Comparison of ENCODE assay signal across 8 cellular contexts in the genomic region with DNA sequence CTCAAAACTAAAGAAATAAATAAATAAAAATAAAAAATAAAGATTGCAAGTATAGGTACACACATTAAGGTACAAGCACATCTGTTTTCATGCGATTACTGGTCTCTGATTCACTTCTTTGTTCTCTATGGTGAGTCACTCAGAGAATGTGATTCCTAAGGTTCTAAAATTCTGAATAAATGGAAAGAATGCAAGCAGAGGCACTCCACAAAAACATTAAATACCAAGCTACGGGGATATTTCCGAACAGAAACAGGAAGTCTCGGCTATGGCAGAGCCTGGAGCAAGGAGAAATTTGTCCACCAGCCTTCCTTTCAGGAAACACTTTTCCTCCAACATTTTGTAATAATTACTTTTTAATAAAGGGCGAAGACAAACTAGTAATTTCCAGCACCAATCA. TPM values are rescaled to one million over a fixed set of nuclear protein-coding genes. Genes with fewer than 3 reads are reported as not detected.
DNase-seq lines count a peak whose midpoint lies in the region; ATAC-seq lines count a peak whose summit lies in the region.

No MANE protein-coding gene starts in this region.

- ATAC-seq in stimulated activated naive CD8-positive, alpha-beta T cell treated with anti-CD3 and anti-CD28 coated beads, Interleukin-15, Interleukin-2, amounts not matched to agents 100 U/mL and 50 U/mL, for 24 hours = no peak
- peak; percentile 31 for ATAC-seq in activated naive CD4-positive, alpha-beta T cell treated with anti-CD3 and anti-CD28 coated beads, Interleukin-2, amount 50 U/mL, for 72 hours
- no peak for ATAC-seq in HG02678 (IDR thresholded peaks at IDR 0.05; ENCODE audit: unreplicated experiment)

- H3K9ac ChIP-seq in iPS-20b (ENCODE audit: low read depth, low read length) (peak overlapping the region; percentile 77), stomach smooth muscle (ENCODE audit: low read length in 2 of 2) (peak overlapping the region; percentile 55 to 71)

- no peak overlapping the region for H3K27ac ChIP-seq in iPS-20b (ENCODE audit: low read length)
- H3K27ac ChIP-seq in stomach smooth muscle (ENCODE audit: low read length) = no peak overlapping the region

- H3K4me3 ChIP-seq in iPS-20b (ENCODE audit: low read length) (peak overlapping the region; percentile 85), stomach smooth muscle (ENCODE audit: low read length in 2 of 2) (peak overlapping the region; percentile 81 to 83)

- H3K27me3 ChIP-seq in iPS-20b (ENCODE audit: insufficient read depth, low read length) = peaks cover 21% of the 10 kb centered on the region
- H3K27me3 ChIP-seq in stomach smooth muscle (ENCODE audit: control insufficient read depth in 1 of 2, insufficient read depth in 2 of 2, low read length in 2 of 2) = no peaks in the 10 kb centered on the region

- H3K9me3 Mint-ChIP-seq in stimulated activated naive CD8-positive, alpha-beta T cell treated with anti-CD3 and anti-CD28 coated beads, Interleukin-15, Interleukin-2, amounts not matched to agents 100 ng/mL and 50 ng/mL, for 24 hours = no peaks in the 10 kb centered on the region
- H3K9me3 Mint-ChIP-seq in activated naive CD4-positive, alpha-beta T cell treated with anti-CD3 and anti-CD28 coated beads, Interleukin-2, amount 50 U/mL, for 72 hours = no peaks in the 10 kb centered on the region

- peaks cover 78% of the 10 kb centered on the region for H3K4me1 Mint-ChIP-seq in stimulated activated naive CD8-positive, alpha-beta T cell treated with anti-CD3 and anti-CD28 coated beads, Interleukin-15, Interleukin-2, amounts not matched to agents 100 ng/mL and 50 ng/mL, for 24 hours (ENCODE audit: low read depth)

- no peaks in the 10 kb centered on the region for H3K9me3 ChIP-seq in iPS-20b (ENCODE audit: insufficient read depth, low read depth, low read length)
- H3K9me3 ChIP-seq in stomach smooth muscle (ENCODE audit: control insufficient read depth in 2 of 2, low read length in 2 of 2) = no peaks in the 10 kb centered on the region

- H3K4me3 Mint-ChIP-seq in stimulated activated naive CD8-positive, alpha-beta T cell treated with anti-CD3 and anti-CD28 coated beads, Interleukin-15, Interleukin-2, amounts not matched to agents 100 ng/mL and 50 ng/mL, for 24 hours = peak overlapping the region; percentile 90

- H3K4me1 ChIP-seq in iPS-20b (ENCODE audit: insufficient read depth, low read length) (peaks cover 51% of the 10 kb centered on the region), stomach smooth muscle (ENCODE audit: control insufficient read depth, insufficient read depth, low read length) (peaks cover 24% of the 10 kb centered on the region)

- peak overlapping the region; percentile 95 for H3K27ac Mint-ChIP-seq in stimulated activated naive CD8-positive, alpha-beta T cell treated with anti-CD3 and anti-CD28 coated beads, Interleukin-15, Interleukin-2, amounts not matched to agents 100 ng/mL and 50 ng/mL, for 24 hours
- H3K27ac Mint-ChIP-seq in activated naive CD4-positive, alpha-beta T cell treated with anti-CD3 and anti-CD28 coated beads, Interleukin-2, amount 50 U/mL, for 72 hours = peak overlapping the region; percentile 96 to 99

- H3K27me3 Mint-ChIP-seq in stimulated activated naive CD8-positive, alpha-beta T cell treated with anti-CD3 and anti-CD28 coated beads, Interleukin-15, Interleukin-2, amounts not matched to agents 100 ng/mL and 50 ng/mL, for 24 hours = no peaks in the 10 kb centered on the region

- no peak for DNase-seq in stimulated activated naive CD8-positive, alpha-beta T cell treated with anti-CD3 and anti-CD28 coated beads, Interleukin-15, Interleukin-2, amounts not matched to agents 100 U/mL and 50 U/mL, for 24 hours
- no peak for DNase-seq in activated naive CD4-positive, alpha-beta T cell treated with anti-CD3 and anti-CD28 coated beads, Interleukin-2, amount 50 U/mL, for 72 hours (ENCODE audit: low spot score in 2 of 2)
- DNase-seq in COR-L47 (lab: John Stamatoyannopoulos, UW) (no peak), DMS153 treated with DMSO at 0.1 percent for 48 hours (lab: John Stamatoyannopoulos, UW; ENCODE audit: unreplicated experiment) (no peak)

- H3K36me3 Mint-ChIP-seq in stimulated activated naive CD8-positive, alpha-beta T cell treated with anti-CD3 and anti-CD28 coated beads, Interleukin-15, Interleukin-2, amounts not matched to agents 100 ng/mL and 50 ng/mL, for 24 hours (ENCODE audit: low read depth) = peaks cover 14% of the 10 kb centered on the region
- H3K36me3 Mint-ChIP-seq in activated naive CD4-positive, alpha-beta T cell treated with anti-CD3 and anti-CD28 coated beads, Interleukin-2, amount 50 U/mL, for 72 hours = peaks cover 9 to 35% of the 10 kb centered on the region in 2 donors

- H3K36me3 ChIP-seq in iPS-20b (ENCODE audit: insufficient read depth, low read depth, low read length) = no peaks in the 10 kb centered on the region
- no peaks in the 10 kb centered on the region for H3K36me3 ChIP-seq in stomach smooth muscle (ENCODE audit: control insufficient read depth in 2 of 2, insufficient read depth in 2 of 2, low read length in 2 of 2)

RNA-seq across cellular contexts. Expression of a gene that starts 1.4 kb away (rescaled TPM):
- total RNA-seq in activated naive CD4-positive, alpha-beta T cell treated with anti-CD3 and anti-CD28 coated beads, Interleukin-2, amount 50 U/mL, for 72 hours = 100 to 1,000 TPM in 1 of 2 donors, 10 to 100 TPM in 1; 52.0 to 124 TPM

Comparison
In these comparisons a context has a peak if more than half of its experiments do, and no peak if none do; other contexts are left out.
1. ATAC-seq: peak in activated naive CD4-positive, alpha-beta T cell treated with anti-CD3 and anti-CD28 coated beads, Interleukin-2, amount 50 U/mL, for 72 hours (2 of 2); none in stimulated activated naive CD8-positive, alpha-beta T cell treated with anti-CD3 and anti-CD28 coated beads, Interleukin-15, Interleukin-2, amounts not matched to agents 100 U/mL and 50 U/mL, for 24 hours (single experiment) and HG02678 (single experiment).